In the genomic region with DNA sequence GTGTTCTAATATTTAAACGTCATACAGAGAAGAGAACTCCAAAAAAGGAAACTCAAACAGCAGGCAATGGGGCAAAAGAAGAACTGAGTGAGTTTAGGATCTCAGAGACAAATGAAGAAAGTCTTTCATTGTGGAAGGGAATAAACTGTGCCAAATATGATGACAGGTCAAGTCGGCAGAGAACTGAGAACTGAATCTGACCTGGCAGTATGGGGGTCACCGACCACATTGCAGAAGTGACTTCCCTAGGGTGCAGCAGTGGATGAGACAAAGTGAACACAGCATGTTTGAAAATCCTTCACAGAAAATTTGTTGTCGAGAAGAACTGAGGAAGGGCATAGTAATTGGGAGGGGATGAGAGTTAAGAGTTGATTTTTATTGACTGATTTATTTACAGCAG, we compare ENCODE assay signal across 11 cellular contexts. TPM values are rescaled to one million over a fixed set of nuclear protein-coding genes. Genes with fewer than 3 reads are reported as not detected.
DNase-seq lines count a peak whose midpoint lies in the region; ATAC-seq, FAIRE-seq and TF ChIP-seq lines count a peak whose summit lies in the region.
"Had no signal": no experiment of that assay in that cellular context is flagged by ENCODE, and none has a peak within 500 bp of the region (broad histone marks: within the 10 kb centered on the region; RNA-seq: fewer than 3 reads in every experiment).

No MANE protein-coding gene starts in this region.

- no peaks in the 10 kb centered on the region for H3K9me3 ChIP-seq in CD8-positive, alpha-beta T cell (ENCODE audit: low read length)
- H3K9me3 ChIP-seq: gastroesophageal sphincter had no signal

- H3K27ac Mint-ChIP-seq in MCF 10A (ENCODE audit: low read depth, unreplicated experiment) (peak overlapping the region; percentile 80), chondrocyte (ENCODE audit: unreplicated experiment) (no peak overlapping the region)
- no peak overlapping the region for H3K27ac Mint-ChIP-seq in CD8-positive, alpha-beta T cell
- H3K27ac Mint-ChIP-seq: activated T-cell treated with anti-CD3 and anti-CD28 coated beads, Interleukin-2, amount 50 U/mL, for 24 hours had no signal

- ATAC-seq in GM21367 (IDR thresholded peaks at IDR 0.05; ENCODE audit: unreplicated experiment) (peak; percentile 51), HG03159 (IDR thresholded peaks at IDR 0.05; ENCODE audit: unreplicated experiment) (peak; percentile 53)
- no peak for ATAC-seq in CD8-positive, alpha-beta T cell
- ATAC-seq: gastroesophageal sphincter had no signal

- H3K4me1 Mint-ChIP-seq in MCF 10A (ENCODE audit: insufficient read depth, unreplicated experiment) (peaks cover 29% of the 10 kb centered on the region), chondrocyte (ENCODE audit: low read depth) (peaks cover 22% of the 10 kb centered on the region)
- peaks cover 2% of the 10 kb centered on the region for H3K4me1 Mint-ChIP-seq in CD8-positive, alpha-beta T cell (ENCODE audit: low read depth)

- no peak overlapping the region for H3K27ac ChIP-seq in CD8-positive, alpha-beta T cell (ENCODE audit: low read depth, low read length)
- H3K27ac ChIP-seq: gastroesophageal sphincter had no signal

- peak; percentile 88 for FAIRE-seq in GM12891 (lab: Jason Lieb, UNC)

- no peaks in the 10 kb centered on the region for H3K27me3 Mint-ChIP-seq in MCF 10A (ENCODE audit: insufficient read depth, unreplicated experiment)
- H3K27me3 Mint-ChIP-seq in chondrocyte (ENCODE audit: low read depth) = no peaks in the 10 kb centered on the region
- H3K27me3 Mint-ChIP-seq in CD8-positive, alpha-beta T cell (ENCODE audit: low read depth) = no peaks in the 10 kb centered on the region
- H3K27me3 Mint-ChIP-seq: activated T-cell treated with anti-CD3 and anti-CD28 coated beads, Interleukin-2, amount 50 U/mL, for 24 hours had no signal

- intact Hi-C loops in MCF 10A (cut with micrococcal nuclease) = no loop called here
- intact Hi-C loops in CD8-positive, alpha-beta T cell (cut with DNase I, micrococcal nuclease) = no loop called here

- H3K9me3 Mint-ChIP-seq in MCF 10A (ENCODE audit: unreplicated experiment) (no peaks in the 10 kb centered on the region), chondrocyte (ENCODE audit: low read depth) (no peaks in the 10 kb centered on the region)
- H3K9me3 Mint-ChIP-seq in CD8-positive, alpha-beta T cell = no peaks in the 10 kb centered on the region
- H3K9me3 Mint-ChIP-seq: activated T-cell treated with anti-CD3 and anti-CD28 coated beads, Interleukin-2, amount 50 U/mL, for 24 hours had no signal

- no peak for TF ChIP-seq CTCF in MCF 10A (IDR thresholded peaks at IDR 0.05; ENCODE audit: unreplicated experiment)
- no peak for TF ChIP-seq CTCF in chondrocyte (IDR thresholded peaks at IDR 0.05)
- no peak for TF ChIP-seq CTCF in CD8-positive, alpha-beta T cell (IDR thresholded peaks at IDR 0.05)

- H3K4me3 ChIP-seq in CD8-positive, alpha-beta T cell (ENCODE audit: low read depth, low read length) = no peak overlapping the region
- H3K4me3 ChIP-seq: gastroesophageal sphincter had no signal

- POLR2A ChIA-PET in MCF 10A (lab: Yijun Ruan, JAX) = interaction anchor here (1.1 kb wide), 1 partner anchor 11 kb away, joined by 3 read pairs; no protein-coding TSS in a partner anchor
- POLR2A ChIA-PET in CD8-positive, alpha-beta T cell (lab: Charles Lee) = no interaction called here

- BruUV-seq in MCF 10A (replicated peaks; lab: Mats Ljungman, UMichigan) = no TSS peak

- no peak for TF ChIP-seq POLR2A in GM12891 (IDR thresholded peaks at IDR 0.05; ENCODE audit: low read depth, low read length)

- CTCF ChIA-PET in MCF 10A (lab: Yijun Ruan, JAX) = interaction anchor here (1.4 kb wide), 1 partner anchor 23 kb away, joined by 8 read pairs; no protein-coding TSS in a partner anchor
- CTCF ChIA-PET in CD8-positive, alpha-beta T cell (lab: Charles Lee) = no interaction called here

- H3K4me1 ChIP-seq in CD8-positive, alpha-beta T cell (ENCODE audit: insufficient read depth, low read length) = no peaks in the 10 kb centered on the region

- H3K27me3 ChIP-seq in CD8-positive, alpha-beta T cell (ENCODE audit: insufficient read depth, low read length) = no peaks in the 10 kb centered on the region
- H3K27me3 ChIP-seq: gastroesophageal sphincter had no signal

- DNase-seq in GM12891 (ENCODE audit: insufficient read length, low spot score) = no peak
- no peak for DNase-seq in MCF 10A (ENCODE audit: unreplicated experiment)
- DNase-seq in chondrocyte (ENCODE audit: low spot score) = no peak
- no peak for DNase-seq in CD8-positive, alpha-beta T cell
- DNase-seq in occipital lobe (lab: John Stamatoyannopoulos, UW) = no peak
- DNase-seq in NCI-H1048 (lab: John Stamatoyannopoulos, UW) = no peak
- DNase-seq: activated T-cell treated with anti-CD3 and anti-CD28 coated beads, Interleukin-2, amount 50 U/mL, for 24 hours; cerebellar nuclear complex had no signal

- H3K36me3 Mint-ChIP-seq in MCF 10A (ENCODE audit: insufficient read depth, unreplicated experiment) = peaks cover 32% of the 10 kb centered on the region
- peaks cover 38% of the 10 kb centered on the region for H3K36me3 Mint-ChIP-seq in chondrocyte (ENCODE audit: low read depth)
- H3K36me3 Mint-ChIP-seq in CD8-positive, alpha-beta T cell = peaks cover 75% of the 10 kb centered on the region

- H3K4me3 Mint-ChIP-seq in MCF 10A (ENCODE audit: unreplicated experiment) = peak overlapping the region; percentile 17
- no peak overlapping the region for H3K4me3 Mint-ChIP-seq in chondrocyte (ENCODE audit: unreplicated experiment)
- H3K4me3 Mint-ChIP-seq in CD8-positive, alpha-beta T cell = no peak overlapping the region
- H3K4me3 Mint-ChIP-seq: activated T-cell treated with anti-CD3 and anti-CD28 coated beads, Interleukin-2, amount 50 U/mL, for 24 hours had no signal

- H3K36me3 ChIP-seq in CD8-positive, alpha-beta T cell (ENCODE audit: insufficient read depth, low read length) = peaks cover 34% of the 10 kb centered on the region

TF ChIP-seq in GM12891, 5 proteins besides CTCF, POLR2A, EP300 and RAD21:
- TF ChIP-seq SPI1 (IDR thresholded peaks at IDR 0.05; ENCODE audit: low read depth, low read length) (peak; percentile 83), TAF1 (IDR thresholded peaks at IDR 0.05; ENCODE audit: low read depth, low read length) (no peak)
TF ChIP-seq in GM12891: peak in this region for 1.

RNA-seq across cellular contexts. Expression of gene TTC21B, which starts 55.8 kb away (rescaled TPM):
- 5.0 TPM for polyA plus RNA-seq in GM12891 (2012; ENCODE audit: low read depth, missing spikeins)
- total RNA-seq in MCF 10A (2022) = 9.8 and 10.9 TPM in 2 replicates
- total RNA-seq in chondrocyte = 12.7 to 24.9 TPM (median 15.8 TPM) in 3 replicates
- total RNA-seq in CD8-positive, alpha-beta T cell = 10 to 100 TPM; 17.9 to 24.2 TPM
- 68.3 TPM for total RNA-seq in occipital lobe
